24 cellular contexts compared by ENCODE assay signal in the genomic region with DNA sequence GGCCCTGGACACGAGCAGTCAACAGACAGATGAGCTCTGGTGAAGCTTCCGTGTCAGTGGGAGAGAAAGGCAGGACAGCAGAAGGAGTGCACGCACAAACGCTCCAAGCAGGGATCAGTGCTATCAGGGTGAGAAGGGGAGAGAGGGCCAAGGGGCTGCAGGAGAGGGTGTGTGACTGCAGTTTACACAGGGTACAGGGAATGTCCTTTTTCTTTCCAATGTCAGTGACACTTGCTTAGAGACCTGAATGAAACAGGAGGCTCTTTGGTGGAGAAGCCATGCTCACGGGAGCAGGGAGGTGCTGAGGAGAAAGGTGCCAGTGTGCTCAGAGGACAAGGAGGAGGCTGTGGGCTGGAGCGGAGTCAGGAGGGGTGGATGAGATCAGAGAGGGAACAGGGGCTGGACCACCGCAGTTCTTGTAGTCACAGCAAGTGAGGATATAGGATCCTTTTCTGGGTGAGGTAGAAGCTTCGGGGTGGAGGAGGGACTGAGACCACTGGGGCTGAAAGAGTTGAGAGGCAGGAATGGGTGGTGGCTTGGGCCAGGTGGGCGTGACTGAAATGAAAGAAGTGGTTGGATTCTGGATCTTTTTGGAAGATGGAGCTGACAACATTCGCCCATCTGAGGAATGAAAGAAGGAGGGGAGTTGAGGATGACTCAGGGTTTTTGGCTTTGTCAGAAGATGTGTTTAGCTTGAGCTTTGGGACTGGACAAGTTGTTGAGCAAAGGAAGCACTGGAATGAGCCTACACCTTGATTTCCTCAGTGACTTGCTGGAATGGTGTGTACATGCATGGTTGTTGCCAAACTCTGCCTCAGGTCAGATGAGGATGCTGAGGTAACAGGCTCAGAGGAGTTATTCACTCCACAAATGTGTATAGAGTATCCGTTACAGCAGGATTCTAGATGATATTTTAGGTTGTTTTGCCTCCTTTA.
DNase-seq lines count a peak whose midpoint lies in the region; ATAC-seq, FAIRE-seq and TF ChIP-seq lines count a peak whose summit lies in the region.
"Had no signal": no experiment of that assay in that cellular context is flagged by ENCODE, and none has a peak within 500 bp of the region (broad histone marks: within the 10 kb centered on the region; RNA-seq: fewer than 3 reads in every experiment).

No MANE protein-coding gene starts in this region.

- no peaks in the 10 kb centered on the region for H3K79me2 ChIP-seq in keratinocyte (ENCODE audit: control insufficient read depth, insufficient read depth, low read length)

- H3K9me1 ChIP-seq in keratinocyte (ENCODE audit: control insufficient read depth, extremely low read depth, insufficient read depth, low read length), result no peaks in the 10 kb centered on the region

- no peaks in the 10 kb centered on the region for H3K36me3 Mint-ChIP-seq in MCF 10A (ENCODE audit: insufficient read depth, unreplicated experiment)
- no peaks in the 10 kb centered on the region for H3K36me3 Mint-ChIP-seq in stimulated activated memory B cell treated with anti-CD40 and anti-IgM and Interleukin-4, amounts not matched to agents 10 μg/mL and 1 μg/mL and 100 μg/mL, for 72 hours
- no peaks in the 10 kb centered on the region for H3K36me3 Mint-ChIP-seq in activated CD4-positive, alpha-beta T cell treated with anti-CD3 and anti-CD28 coated beads, Interleukin-2, amount 10 ng/mL, durations not matched to agents 24 days and 14 days (ENCODE audit: low read depth)

- ATAC-seq in stimulated activated memory B cell treated with anti-CD40 and anti-IgM and Interleukin-4, amounts not matched to agents 10 μg/mL and 1 μg/mL and 100 μg/mL, for 72 hours, result peak; percentile 50
- ATAC-seq: activated CD8-positive, alpha-beta T cell treated with anti-CD3 and anti-CD28 coated beads, Interleukin-2, amount 10 ng/mL, durations not matched to agents 7 days and 5 days; SK-N-SH treated with all-trans-retinoic acid at 6 μM for 48 hours had no signal

- H3K9me3 Mint-ChIP-seq in MCF 10A (ENCODE audit: unreplicated experiment), result no peaks in the 10 kb centered on the region
- H3K9me3 Mint-ChIP-seq in stimulated activated memory B cell treated with anti-CD40 and anti-IgM and Interleukin-4, amounts not matched to agents 10 μg/mL and 1 μg/mL and 100 μg/mL, for 72 hours, result peaks cover 3% of the 10 kb centered on the region
- no peaks in the 10 kb centered on the region for H3K9me3 Mint-ChIP-seq in activated CD4-positive, alpha-beta T cell treated with anti-CD3 and anti-CD28 coated beads, Interleukin-2, amount 10 ng/mL, durations not matched to agents 24 days and 14 days
- H3K9me3 Mint-ChIP-seq: activated B cell treated with CpG ODN at 0.5 μM for 24 hours; activated T-cell treated with anti-CD3 and anti-CD28 coated beads, Interleukin-2, amount 50 U/mL, for 24 hours; T-helper 2 cell treated with Interferon-gamma antibody and Interleukin-4, amounts not matched to agents 5 μg/mL and 100 μg/mL, for 36 hours had no signal

- no peaks in the 10 kb centered on the region for H3K4me1 ChIP-seq in keratinocyte (ENCODE audit: control insufficient read depth, extremely low read depth, insufficient read depth, low read length)

- dilution Hi-C loops in keratinocyte (cut with MboI; ENCODE audit: extremely low pct_ligation_motif_present, low sequenced_read_pairs), result no loop called here

- DNase-seq in NCI-H226 (peak; percentile 62), MCF 10A (ENCODE audit: unreplicated experiment) (peak; percentile 65), keratinocyte (ENCODE audit: low read depth, low spot score) (peak; percentile 49), SHP77 (lab: John Stamatoyannopoulos, UW) (no peak), mesenteric fat pad (ENCODE audit: low spot score) (no peak)
- no peak for DNase-seq in activated CD4-positive, alpha-beta T cell treated with anti-CD3 and anti-CD28 coated beads, Interleukin-2, amount 10 ng/mL, durations not matched to agents 24 days and 14 days
- DNase-seq: activated B cell treated with CpG ODN at 0.5 μM for 24 hours; activated CD8-positive, alpha-beta T cell treated with anti-CD3 and anti-CD28 coated beads, Interleukin-2, amount 10 ng/mL, durations not matched to agents 7 days and 5 days; activated naive CD4-positive, alpha-beta T cell treated with Interleukin-2 at 50 U/mL for 16 hours; activated T-cell treated with anti-CD3 and anti-CD28 coated beads, Interleukin-2, amount 50 U/mL, for 24 hours; AML-193; effector CD8-positive, alpha-beta T cell; heart left ventricle; NCI-H1092; NCI-H1930; NCI-H446; NK-92 treated with Interleukin-12 subunit alpha and Interleukin-12 subunit beta, amount 100 ng/mL, for 24 hours had no signal

- H3K27me3 ChIP-seq in keratinocyte (ENCODE audit: control insufficient read depth, extremely low read depth, insufficient read depth, low read length), result no peaks in the 10 kb centered on the region
- H3K27me3 ChIP-seq: heart left ventricle, neutrophil had no signal

- POLR2A ChIA-PET in MCF 10A (lab: Yijun Ruan, JAX), result no interaction called here

- no peak overlapping the region for H3K4me3 Mint-ChIP-seq in MCF 10A (ENCODE audit: unreplicated experiment)
- H3K4me3 Mint-ChIP-seq in stimulated activated memory B cell treated with anti-CD40 and anti-IgM and Interleukin-4, amounts not matched to agents 10 μg/mL and 1 μg/mL and 100 μg/mL, for 72 hours, result no peak overlapping the region
- H3K4me3 Mint-ChIP-seq in activated CD4-positive, alpha-beta T cell treated with anti-CD3 and anti-CD28 coated beads, Interleukin-2, amount 10 ng/mL, durations not matched to agents 24 days and 14 days, result no peak overlapping the region
- H3K4me3 Mint-ChIP-seq: activated B cell treated with CpG ODN at 0.5 μM for 24 hours; activated CD8-positive, alpha-beta T cell treated with anti-CD3 and anti-CD28 coated beads, Interleukin-2, amount 10 ng/mL, durations not matched to agents 7 days and 5 days; activated T-cell treated with anti-CD3 and anti-CD28 coated beads, Interleukin-2, amount 50 U/mL, for 24 hours; T-helper 2 cell treated with Interferon-gamma antibody and Interleukin-4, amounts not matched to agents 5 μg/mL and 100 μg/mL, for 36 hours had no signal

- H2AFZ ChIP-seq in keratinocyte (ENCODE audit: control insufficient read depth, low read length), result no peak overlapping the region

- H3K9me3 ChIP-seq in keratinocyte (ENCODE audit: control insufficient read depth, low read depth, low read length), result no peaks in the 10 kb centered on the region
- H3K9me3 ChIP-seq: heart left ventricle, neutrophil, thoracic aorta had no signal

- no peaks in the 10 kb centered on the region for H4K20me1 ChIP-seq in keratinocyte (ENCODE audit: control insufficient read depth, extremely low read depth, insufficient read depth, low read length)

- FAIRE-seq in keratinocyte (lab: Jason Lieb, UNC), result peak; percentile 79
- FAIRE-seq: RCC 7860 had no signal

- no peak overlapping the region for H3K27ac ChIP-seq in keratinocyte (ENCODE audit: control insufficient read depth, insufficient read depth, low read length)
- H3K27ac ChIP-seq: heart left ventricle, KMS-11, neutrophil, thoracic aorta had no signal

- no peak overlapping the region for H3K4me3 ChIP-seq in keratinocyte (ENCODE audit: control insufficient read depth in 2 of 3, extremely low read depth in 1 of 3, insufficient read depth in 2 of 3, low read depth in 1 of 3, low read length in 3 of 3)
- H3K4me3 ChIP-seq: heart left ventricle, thoracic aorta had no signal

- CTCF ChIA-PET in MCF 10A (lab: Yijun Ruan, JAX), result interaction anchor here (0.9 kb wide), 1 partner anchor 13 kb away, joined by 3 read pairs; no protein-coding TSS in a partner anchor

- H3K4me2 ChIP-seq in keratinocyte (ENCODE audit: control insufficient read depth, extremely low read depth, insufficient read depth, low read depth, low read length), result no peak overlapping the region
- H3K4me2 ChIP-seq: KMS-11 had no signal

- H3K36me3 ChIP-seq in keratinocyte (ENCODE audit: control insufficient read depth in 2 of 2, extremely low read depth in 1 of 2, insufficient read depth in 2 of 2, low read length in 2 of 2), result no peaks in the 10 kb centered on the region
- H3K36me3 ChIP-seq: heart left ventricle, neutrophil, thoracic aorta had no signal

- intact Hi-C loops in MCF 10A (cut with micrococcal nuclease), result loop anchor here (10.0 kb wide), 1 partner anchor 308 kb away; no protein-coding TSS in a partner anchor
- intact Hi-C loops in activated CD4-positive, alpha-beta T cell treated with anti-CD3 and anti-CD28 coated beads, Interleukin-2, amount 10 ng/mL, durations not matched to agents 24 days and 14 days (cut with micrococcal nuclease), result no loop called here

- H3K27me3 Mint-ChIP-seq in MCF 10A (ENCODE audit: insufficient read depth, unreplicated experiment), result peaks cover 4% of the 10 kb centered on the region
- peaks cover 1% of the 10 kb centered on the region for H3K27me3 Mint-ChIP-seq in stimulated activated memory B cell treated with anti-CD40 and anti-IgM and Interleukin-4, amounts not matched to agents 10 μg/mL and 1 μg/mL and 100 μg/mL, for 72 hours
- H3K27me3 Mint-ChIP-seq in activated CD4-positive, alpha-beta T cell treated with anti-CD3 and anti-CD28 coated beads, Interleukin-2, amount 10 ng/mL, durations not matched to agents 24 days and 14 days, result peaks cover 20% of the 10 kb centered on the region

- peak overlapping the region; percentile 13 for H3K27ac Mint-ChIP-seq in MCF 10A (ENCODE audit: low read depth, unreplicated experiment)
- H3K27ac Mint-ChIP-seq in stimulated activated memory B cell treated with anti-CD40 and anti-IgM and Interleukin-4, amounts not matched to agents 10 μg/mL and 1 μg/mL and 100 μg/mL, for 72 hours, result no peak overlapping the region
- H3K27ac Mint-ChIP-seq in activated CD4-positive, alpha-beta T cell treated with anti-CD3 and anti-CD28 coated beads, Interleukin-2, amount 10 ng/mL, durations not matched to agents 24 days and 14 days, result no peak overlapping the region
- H3K27ac Mint-ChIP-seq: activated B cell treated with CpG ODN at 0.5 μM for 24 hours; activated CD8-positive, alpha-beta T cell treated with anti-CD3 and anti-CD28 coated beads, Interleukin-2, amount 10 ng/mL, durations not matched to agents 7 days and 5 days; activated T-cell treated with anti-CD3 and anti-CD28 coated beads, Interleukin-2, amount 50 U/mL, for 24 hours; T-helper 2 cell treated with Interferon-gamma antibody and Interleukin-4, amounts not matched to agents 5 μg/mL and 100 μg/mL, for 36 hours had no signal

- no peak overlapping the region for H3K9ac ChIP-seq in keratinocyte (ENCODE audit: control insufficient read depth, extremely low read depth, insufficient read depth, low read length)
- H3K9ac ChIP-seq: KMS-11 had no signal

- no peak for TF ChIP-seq CTCF in MCF 10A (IDR thresholded peaks at IDR 0.05; ENCODE audit: unreplicated experiment)
- TF ChIP-seq CTCF in keratinocyte (optimal IDR thresholded peaks at IDR 0.05 in 1 of 3, IDR thresholded peaks at IDR 0.05 in 1 of 3, conservative IDR thresholded peaks at IDR 0.05 in 1 of 3; ENCODE audit: extremely low read depth in 1 of 3, insufficient read depth in 2 of 3, low read length in 3 of 3), result no peak

- peaks cover 16% of the 10 kb centered on the region for H3K4me1 Mint-ChIP-seq in MCF 10A (ENCODE audit: insufficient read depth, unreplicated experiment)
- H3K4me1 Mint-ChIP-seq in stimulated activated memory B cell treated with anti-CD40 and anti-IgM and Interleukin-4, amounts not matched to agents 10 μg/mL and 1 μg/mL and 100 μg/mL, for 72 hours, result no peaks in the 10 kb centered on the region
- no peaks in the 10 kb centered on the region for H3K4me1 Mint-ChIP-seq in activated CD4-positive, alpha-beta T cell treated with anti-CD3 and anti-CD28 coated beads, Interleukin-2, amount 10 ng/mL, durations not matched to agents 24 days and 14 days
- H3K4me1 Mint-ChIP-seq: activated B cell treated with CpG ODN at 0.5 μM for 24 hours had no signal

- no TSS peak for BruUV-seq in MCF 10A (replicated peaks; lab: Mats Ljungman, UMichigan)

Comparison
In these comparisons a context has a peak if more than half of its experiments do, and no peak if none do; other contexts are left out.
1. DNase-seq: peak in NCI-H226 (single experiment), MCF 10A (single experiment) and keratinocyte (single experiment); none in SHP77 (0 of 2), activated CD4-positive, alpha-beta T cell treated with anti-CD3 and anti-CD28 coated beads, Interleukin-2, amount 10 ng/mL, durations not matched to agents 24 days and 14 days (single experiment) and mesenteric fat pad (single experiment).